ENCODE assay signal across 20 cellular contexts in the genomic region with DNA sequence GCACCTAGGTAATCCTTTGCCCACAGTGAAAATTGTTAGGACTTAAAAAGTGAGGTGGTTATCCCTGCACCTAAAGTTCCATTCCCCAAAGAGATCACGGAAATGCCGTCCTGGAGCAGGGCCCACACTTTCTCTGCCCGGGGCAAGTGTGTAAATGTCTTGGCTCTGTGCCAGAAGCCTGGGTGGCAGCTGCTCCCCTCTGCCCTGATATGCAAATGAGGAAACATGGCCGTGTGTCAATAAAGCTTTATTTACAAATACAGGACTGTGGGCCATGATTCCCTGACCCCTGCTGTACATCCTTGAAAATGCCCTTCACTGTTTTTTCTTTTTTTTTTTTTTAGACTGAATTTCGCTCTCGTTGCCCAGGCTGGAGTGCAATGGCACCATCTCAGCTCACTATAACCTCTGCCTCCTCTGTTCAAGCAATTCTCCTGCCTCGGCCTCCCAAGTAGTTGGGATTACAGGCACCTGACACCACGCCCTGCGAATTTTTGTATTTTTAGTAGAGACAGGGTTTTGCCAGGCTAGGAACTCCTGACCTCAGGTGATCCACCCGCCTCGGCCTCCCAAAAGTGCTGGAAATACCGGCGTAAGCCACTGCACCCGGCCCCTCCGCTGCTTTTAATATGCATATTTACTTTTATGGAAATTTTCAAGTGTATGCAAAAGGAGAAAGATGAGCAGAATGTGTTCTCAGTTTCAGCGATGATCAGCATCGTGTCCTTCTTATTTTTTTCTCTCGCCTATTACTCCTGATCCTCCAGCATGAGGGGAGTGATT.
A peak's percentile ranks its signal among the peaks of the same experiment; 100 is the strongest.
DNase-seq lines count a peak whose midpoint lies in the region; ATAC-seq, FAIRE-seq and TF ChIP-seq lines count a peak whose summit lies in the region.
"Had no signal": no experiment of that assay in that cellular context is flagged by ENCODE, and none has a peak within 500 bp of the region (broad histone marks: within the 10 kb centered on the region; RNA-seq: fewer than 3 reads in every experiment).

No MANE protein-coding gene starts in this region.

- no peaks in the 10 kb centered on the region for H3K9me3 ChIP-seq in heart right ventricle
- H3K9me3 ChIP-seq in K562 (replicated peaks; ENCODE audit: control insufficient read depth, insufficient read depth, low read depth, low read length): no peaks in the 10 kb centered on the region

- DNase-seq in NCI-H2029 (lab: John Stamatoyannopoulos, UW): peak; percentile 19
- no peak for DNase-seq in NCI-H2029 treated with DMSO at 0.1 percent for 48 hours (lab: John Stamatoyannopoulos, UW)
- DNase-seq in left cardiac atrium: peak; percentile 6
- no peak for DNase-seq in heart right ventricle
- peak; percentile 36 to 82 for DNase-seq in NCI-H526 (lab: John Stamatoyannopoulos, UW)
- DNase-seq in K562 (ENCODE audit: extremely low read depth in 1 of 4, low spot score in 3 of 4): no peak
- DNase-seq in pons (ENCODE audit: low spot score): no peak
- no peak for DNase-seq in GM23338 (ENCODE audit: low spot score)
- DNase-seq: COR-L47, GOT3, HFFc6, KBM-7, NCI-H1092 treated with DMSO at 0.1 percent for 48 hours, NCI-H187, NCI-H446 treated with DMSO at 0.1 percent for 48 hours, PC-3, T-helper 17 cell had no signal

- H3K27ac ChIP-seq in heart right ventricle (no peak overlapping the region), K562 (ENCODE audit: extremely low read depth, low read depth, low read length) (no peak overlapping the region), GM23338 (ENCODE audit: low read depth) (no peak overlapping the region)
- H3K27ac ChIP-seq: HL-60 had no signal

- H3K9ac ChIP-seq in K562 (ENCODE audit: insufficient read depth in 1 of 2, low read depth in 2 of 2, low read length in 2 of 2): no peak overlapping the region

- H3K4me3 ChIP-seq in heart right ventricle: no peak overlapping the region
- H3K4me3 ChIP-seq in K562: no peak overlapping the region
- H3K4me3 ChIP-seq in GM23338: no peak overlapping the region

- H3K9me1 ChIP-seq in K562 (ENCODE audit: control insufficient read depth, insufficient read depth, low read length): no peaks in the 10 kb centered on the region

- H3K27me3 ChIP-seq in heart right ventricle (peaks cover 0 to 25% (median 6%) of the 10 kb centered on the region in 7 donors), K562 (ENCODE audit: control insufficient read depth in 2 of 2, insufficient read depth in 2 of 2, low read length in 2 of 2) (peaks cover 49 to 83% of the 10 kb centered on the region in 2 experiments), GM23338 (ENCODE audit: insufficient read depth) (no peaks in the 10 kb centered on the region)

- no peak for TF ChIP-seq RAD21 in K562 (CRISPR knock-in tag; conservative IDR thresholded peaks at IDR 0.05 in 1 of 2, IDR thresholded peaks at IDR 0.05 in 1 of 2)

- in situ Hi-C loops in K562 (cut with MboI): no loop called here

- no peak overlapping the region for H3K4me3 Mint-ChIP-seq in GM23338
- H3K4me3 Mint-ChIP-seq: CD14-positive monocyte, HFFc6, T-helper 17 cell had no signal

- no peak for FAIRE-seq in K562 (lab: Jason Lieb, UNC)
- FAIRE-seq: A204.1 had no signal

- H3K27ac Mint-ChIP-seq in GM23338: no peak overlapping the region
- H3K27ac Mint-ChIP-seq: CD14-positive monocyte, HFFc6, T-helper 17 cell had no signal

- H3K9me3 Mint-ChIP-seq in GM23338: no peaks in the 10 kb centered on the region
- H3K9me3 Mint-ChIP-seq: HFFc6 had no signal

- intact Hi-C loops in left cardiac atrium (cut with DNase I) (no loop called here), heart right ventricle (cut with DNase I) (no loop called here), K562 (cut with micrococcal nuclease) (no loop called here)

- H3K36me3 Mint-ChIP-seq in GM23338 (ENCODE audit: low read depth): no peaks in the 10 kb centered on the region
- H3K36me3 Mint-ChIP-seq: CD14-positive monocyte had no signal

- no peak for TF ChIP-seq EP300 in K562 (IDR thresholded peaks at IDR 0.05; ENCODE audit: low read length)

- H3K9me2 ChIP-seq in GM23338 (ENCODE audit: insufficient read depth): no peaks in the 10 kb centered on the region

- H3K36me3 ChIP-seq in heart right ventricle (no peaks in the 10 kb centered on the region), K562 (ENCODE audit: control insufficient read depth, insufficient read depth, low read length) (no peaks in the 10 kb centered on the region), GM23338 (ENCODE audit: insufficient read depth) (no peaks in the 10 kb centered on the region)

- H3K4me1 ChIP-seq in heart right ventricle: no peaks in the 10 kb centered on the region
- peaks cover 0 to 10% of the 10 kb centered on the region in 2 experiments; a peak in 1 of 5 replicates for H3K4me1 ChIP-seq in K562 (replicated peaks in 1 of 2; ENCODE audit: control insufficient read depth in 2 of 2, insufficient read depth in 2 of 2, low read length in 2 of 2)
- H3K4me1 ChIP-seq in GM23338 (ENCODE audit: insufficient read depth): peaks cover 12% of the 10 kb centered on the region; the same call in 1 of the 2 replicates

- CTCF ChIA-PET in K562 (lab: Yijun Ruan, JAX; ENCODE audit: low intra/inter-chr PET ratio): no interaction called here

- TF ChIP-seq CTCF in heart right ventricle (IDR thresholded peaks at IDR 0.05): no peak
- no peak for TF ChIP-seq CTCF in K562 (IDR thresholded peaks at IDR 0.05 in 2 of 3, conservative IDR thresholded peaks at IDR 0.05 in 1 of 3; ENCODE audit: insufficient read depth in 2 of 3, low read depth in 1 of 3, low read length in 3 of 3)
- no peak for TF ChIP-seq CTCF in GM23338 (conservative IDR thresholded peaks at IDR 0.05; ENCODE audit: low read depth in 2 of 2)

- no peak for TF ChIP-seq POLR2A in K562 (conservative IDR thresholded peaks at IDR 0.05)

- H4K20me1 ChIP-seq in K562 (replicated peaks; ENCODE audit: control insufficient read depth, insufficient read depth, low read length) (no peaks in the 10 kb centered on the region), GM23338 (replicated peaks; ENCODE audit: insufficient read depth) (no peaks in the 10 kb centered on the region)

- H3K4me2 ChIP-seq in K562 (ENCODE audit: insufficient read depth, low read length): no peak overlapping the region
- no peak overlapping the region for H3K4me2 ChIP-seq in GM23338

- H3K79me2 ChIP-seq in K562 (ENCODE audit: control insufficient read depth, insufficient read depth, low read length) (no peaks in the 10 kb centered on the region), GM23338 (replicated peaks; ENCODE audit: insufficient read depth) (no peaks in the 10 kb centered on the region)

- WGBS in heart right ventricle, 2 donors: 77 to 78% methylated on average over 18 of the region's 18 CpGs
- under 1% methylated on average over 14 of the region's 18 CpGs for WGBS in K562 (ENCODE audit: insufficient coverage, low coverage, missing lambda C conversion rate)

- POLR2A ChIA-PET in K562 (lab: Yijun Ruan, JAX): no interaction called here

- no TSS peak for BruUV-seq in K562 (replicated peaks; lab: Mats Ljungman, UMichigan)

- peaks cover 14% of the 10 kb centered on the region for H3K27me3 Mint-ChIP-seq in GM23338 (ENCODE audit: insufficient read depth, low read depth, poor library complexity)

- peaks cover 23% of the 10 kb centered on the region for H3K4me1 Mint-ChIP-seq in GM23338
- H3K4me1 Mint-ChIP-seq: CD14-positive monocyte, T-helper 17 cell had no signal

- H2AFZ ChIP-seq in K562 (ENCODE audit: low read depth, low read length) (no peak overlapping the region), GM23338 (no peak overlapping the region)

- ATAC-seq in left cardiac atrium (no peak), heart right ventricle (no peak), K562 (no peak), GM23338 (no peak)
- ATAC-seq: PC-3, T-helper 17 cell had no signal

- no peaks in the 10 kb centered on the region for H3F3A ChIP-seq in GM23338 (replicated peaks; ENCODE audit: low read depth)

TF ChIP-seq in K562, 482 proteins besides CTCF, POLR2A, EP300 and RAD21 (continues in another document):
- TF ChIP-seq NFIX (CRISPR knock-in tag; IDR thresholded peaks at IDR 0.05; ENCODE audit: low read depth): peak; percentile 82
- no peak for TF ChIP-seq HDAC1 (IDR thresholded peaks at IDR 0.05)
- no peak for TF ChIP-seq HLTF (IDR thresholded peaks at IDR 0.05)
- no peak for TF ChIP-seq MLX (CRISPR knock-in tag; conservative IDR thresholded peaks at IDR 0.05)
- TF ChIP-seq MEF2D (tag; conservative IDR thresholded peaks at IDR 0.05; ENCODE audit: low read depth): no peak
- TF ChIP-seq ETV6 (IDR thresholded peaks at IDR 0.05; ENCODE audit: borderline replicate concordance in 1 of 2, low read depth in 2 of 2, low read length in 1 of 2): no peak
- no peak for TF ChIP-seq ETV6 (CRISPR knock-in tag; IDR thresholded peaks at IDR 0.05; ENCODE audit: borderline replicate concordance)
- TF ChIP-seq NONO (IDR thresholded peaks at IDR 0.05; ENCODE audit: low read depth in 2 of 2, low read length in 1 of 2): no peak
- TF ChIP-seq PHB2 (IDR thresholded peaks at IDR 0.05; ENCODE audit: low read depth): no peak
- TF ChIP-seq ATF7 (IDR thresholded peaks at IDR 0.05): no peak

TF ChIP-seq in GM23338, 12 proteins besides CTCF, POLR2A, EP300 and RAD21 (continues in another document):
- no peak for TF ChIP-seq CREB1 (CRISPR knock-in tag; IDR thresholded peaks at IDR 0.05; ENCODE audit: low read depth)
- TF ChIP-seq NANOG (IDR thresholded peaks at IDR 0.05; ENCODE audit: borderline replicate concordance): no peak

Comparison
In these comparisons a context has a peak if more than half of its experiments do, and no peak if none do; other contexts are left out.
1. DNase-seq: peak in NCI-H2029 (single experiment), left cardiac atrium (single experiment) and NCI-H526 (2 of 2); none in NCI-H2029 treated with DMSO at 0.1 percent for 48 hours (single experiment), heart right ventricle (0 of 2), K562 (0 of 4), pons (single experiment) and GM23338 (single experiment).